In the genomic region with DNA sequence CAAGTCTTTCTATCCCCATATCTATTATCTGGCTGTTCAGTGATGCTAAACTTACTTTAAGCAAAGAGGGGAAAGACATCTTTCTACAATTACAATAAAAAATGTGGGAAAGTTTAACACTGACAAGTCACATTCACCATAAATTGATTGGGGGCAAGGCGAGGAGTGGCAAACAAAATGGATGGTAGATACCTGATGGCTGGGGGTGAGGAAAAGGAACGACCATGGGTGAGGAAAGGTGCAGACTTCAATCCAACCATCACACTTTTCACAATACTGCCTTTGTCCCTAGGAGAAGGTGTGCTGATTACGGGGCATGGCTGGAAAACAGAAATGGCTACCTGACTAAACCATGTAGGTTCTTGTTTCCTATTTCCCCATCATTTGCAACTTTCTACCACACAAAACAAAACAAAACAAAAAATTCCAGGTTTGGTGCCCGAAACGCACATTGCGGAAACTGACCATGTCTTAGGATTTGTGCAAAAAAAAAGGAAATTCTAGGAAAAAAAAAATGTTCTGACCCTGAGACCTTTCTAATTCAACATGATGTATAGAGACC, we compare ENCODE assay signal across 37 cellular contexts. TPM values are rescaled to one million over a fixed set of nuclear protein-coding genes. Genes with fewer than 3 reads are reported as not detected.
"Had no signal": no experiment of that assay in that cellular context is flagged by ENCODE, and none has a peak within 500 bp of the region (broad histone marks: within the 10 kb centered on the region; RNA-seq: fewer than 3 reads in every experiment).

No MANE protein-coding gene starts in this region.

- H3K4me3 Mint-ChIP-seq: activated CD4-positive, alpha-beta memory T cell treated with anti-CD3 and anti-CD28 coated beads for 36 hours; activated CD4-positive, alpha-beta T cell treated with anti-CD3 and anti-CD28 coated beads for 36 hours; activated CD4-positive, alpha-beta T cell treated with anti-CD3 and anti-CD28 coated beads, Interleukin-2, amount 10 ng/mL, durations not matched to agents 24 days and 14 days; activated CD8-positive, alpha-beta memory T cell treated with anti-CD3 and anti-CD28 coated beads, Interleukin-2, amount 10 ng/mL, durations not matched to agents 7 days and 5 days; activated CD8-positive, alpha-beta T cell treated with anti-CD3 and anti-CD28 coated beads, Interleukin-2, amount 10 ng/mL, durations not matched to agents 7 days and 5 days; activated naive CD4-positive, alpha-beta T cell treated with anti-CD3 and anti-CD28 coated beads for 36 hours; activated naive CD4-positive, alpha-beta T cell treated with anti-CD3 and anti-CD28 coated beads, Interleukin-2, amount 50 U/mL, for 24 hours; activated naive CD8-positive, alpha-beta T cell treated with anti-CD3 and anti-CD28 coated beads for 36 hours; activated naive CD8-positive, alpha-beta T cell treated with anti-CD3 and anti-CD28 coated beads, Interleukin-2, amount 50 U/mL, for 24 hours; activated T-helper 1 cell treated with anti-CD3 and anti-CD28 coated beads, Interleukin-12 subunit alpha, Interleukin-12 subunit beta, Interleukin-2, Interleukin-4 antibody, amounts not matched to agents 30 ng/mL and 10 ng/mL and 1 ng/mL, durations not matched to agents 14 hours and 24 hours and 36 hours; dendritic cell treated with granulocyte-macrophage colony-stimulating factor and Interleukin-4, amounts not matched to agents 40 ng/mL and 50 ng/mL, for 4 days; endodermal cell had no signal

- H3K9me3 Mint-ChIP-seq: activated CD4-positive, alpha-beta memory T cell treated with anti-CD3 and anti-CD28 coated beads for 36 hours; activated CD4-positive, alpha-beta T cell treated with anti-CD3 and anti-CD28 coated beads, Interleukin-2, amount 10 ng/mL, durations not matched to agents 24 days and 14 days; activated naive CD4-positive, alpha-beta T cell treated with anti-CD3 and anti-CD28 coated beads for 36 hours; activated naive CD4-positive, alpha-beta T cell treated with anti-CD3 and anti-CD28 coated beads, Interleukin-2, amount 50 U/mL, for 24 hours; activated naive CD8-positive, alpha-beta T cell treated with anti-CD3 and anti-CD28 coated beads for 36 hours; activated naive CD8-positive, alpha-beta T cell treated with anti-CD3 and anti-CD28 coated beads, Interleukin-2, amount 50 U/mL, for 24 hours; activated T-helper 1 cell treated with anti-CD3 and anti-CD28 coated beads, Interleukin-12 subunit alpha, Interleukin-12 subunit beta, Interleukin-2, Interleukin-4 antibody, amounts not matched to agents 30 ng/mL and 10 ng/mL and 1 ng/mL, durations not matched to agents 14 hours and 24 hours and 36 hours; activated T-helper 2 cell treated with anti-CD3 and anti-CD28 coated beads, Interferon-gamma antibody, Interleukin-2, Interleukin-4, amounts not matched to agents 10 μg/mL and 5 μg/mL and 100 μg/mL, durations not matched to agents 14 hours and 24 hours and 36 hours; dendritic cell treated with granulocyte-macrophage colony-stimulating factor and Interleukin-4, amounts not matched to agents 40 ng/mL and 50 ng/mL, for 4 days; endodermal cell had no signal

- H3K36me3 Mint-ChIP-seq: activated CD4-positive, alpha-beta memory T cell treated with anti-CD3 and anti-CD28 coated beads for 36 hours; activated CD8-positive, alpha-beta memory T cell treated with anti-CD3 and anti-CD28 coated beads, Interleukin-2, amount 10 ng/mL, durations not matched to agents 7 days and 5 days; activated naive CD4-positive, alpha-beta T cell treated with anti-CD3 and anti-CD28 coated beads, Interleukin-2, amount 50 U/mL, for 24 hours; activated naive CD8-positive, alpha-beta T cell treated with anti-CD3 and anti-CD28 coated beads for 36 hours had no signal

- H3K27ac ChIP-seq: adrenal gland, body of pancreas, breast epithelium, cardiac muscle cell, coronary artery, esophagus muscularis mucosa, foreskin keratinocyte, gastrocnemius medialis, heart left ventricle had no signal

- ATAC-seq: activated CD4-positive, alpha-beta T cell treated with anti-CD3 and anti-CD28 coated beads for 36 hours; activated CD8-positive, alpha-beta memory T cell treated with anti-CD3 and anti-CD28 coated beads, Interleukin-2, amount 10 ng/mL, durations not matched to agents 7 days and 5 days; activated CD8-positive, alpha-beta T cell treated with anti-CD3 and anti-CD28 coated beads, Interleukin-2, amount 10 ng/mL, durations not matched to agents 7 days and 5 days; body of pancreas; foreskin keratinocyte; gastrocnemius medialis; heart left ventricle had no signal

- DNase-seq: activated CD4-positive, alpha-beta memory T cell treated with anti-CD3 and anti-CD28 coated beads for 36 hours; activated CD4-positive, alpha-beta T cell treated with anti-CD3 and anti-CD28 coated beads for 36 hours; activated CD4-positive, alpha-beta T cell treated with anti-CD3 and anti-CD28 coated beads, Interleukin-2, amount 10 ng/mL, durations not matched to agents 24 days and 14 days; activated CD4-positive, CD25-positive, alpha-beta regulatory T cell; activated CD4-positive, CD25-positive, alpha-beta regulatory T cell treated with anti-CD3 and anti-CD28 coated beads, Interleukin-2, amount 50 U/mL, for 72 hours; activated CD8-positive, alpha-beta memory T cell treated with anti-CD3 and anti-CD28 coated beads, Interleukin-2, amount 10 ng/mL, durations not matched to agents 7 days and 5 days; activated CD8-positive, alpha-beta memory T cell treated with anti-CD3 and anti-CD28 coated beads, Interleukin-2, amount 50 U/mL, for 4 hours; activated CD8-positive, alpha-beta T cell treated with anti-CD3 and anti-CD28 coated beads, Interleukin-2, amount 10 ng/mL, durations not matched to agents 7 days and 5 days; activated effector memory CD4-positive, alpha-beta T cell treated with anti-CD3 and anti-CD28 coated beads, Interleukin-2, amount 50 U/mL, for 16 hours; activated naive CD4-positive, alpha-beta T cell treated with anti-CD3 and anti-CD28 coated beads for 36 hours; activated naive CD8-positive, alpha-beta T cell treated with anti-CD3 and anti-CD28 coated beads for 36 hours; activated naive CD8-positive, alpha-beta T cell treated with anti-CD3 and anti-CD28 coated beads, Interleukin-2, amount 50 U/mL, for 24 hours; activated T-cell treated with anti-CD3 and anti-CD28 coated beads, Interleukin-2, amount 50 U/mL, for 1 hour; activated T-cell treated with anti-CD3 and anti-CD28 coated beads, Interleukin-2, amount 50 U/mL, for 48 hours; adrenal gland; amygdala; aorta; body of pancreas; central memory CD4-positive, alpha-beta T cell; dorsolateral prefrontal cortex; effector memory CD4-positive, alpha-beta T cell; endodermal cell; foreskin keratinocyte; gastrocnemius medialis; glutamatergic neuron; heart left ventricle; T-helper 2 cell had no signal

- H3K27ac Mint-ChIP-seq: activated CD4-positive, alpha-beta memory T cell treated with anti-CD3 and anti-CD28 coated beads for 36 hours; activated CD4-positive, alpha-beta T cell treated with anti-CD3 and anti-CD28 coated beads for 36 hours; activated CD4-positive, alpha-beta T cell treated with anti-CD3 and anti-CD28 coated beads, Interleukin-2, amount 10 ng/mL, durations not matched to agents 24 days and 14 days; activated CD8-positive, alpha-beta memory T cell treated with anti-CD3 and anti-CD28 coated beads, Interleukin-2, amount 10 ng/mL, durations not matched to agents 7 days and 5 days; activated CD8-positive, alpha-beta T cell treated with anti-CD3 and anti-CD28 coated beads, Interleukin-2, amount 10 ng/mL, durations not matched to agents 7 days and 5 days; activated naive CD4-positive, alpha-beta T cell treated with anti-CD3 and anti-CD28 coated beads for 36 hours; activated naive CD4-positive, alpha-beta T cell treated with anti-CD3 and anti-CD28 coated beads, Interleukin-2, amount 50 U/mL, for 24 hours; activated naive CD8-positive, alpha-beta T cell treated with anti-CD3 and anti-CD28 coated beads for 36 hours; activated naive CD8-positive, alpha-beta T cell treated with anti-CD3 and anti-CD28 coated beads, Interleukin-2, amount 50 U/mL, for 24 hours; activated T-helper 1 cell treated with anti-CD3 and anti-CD28 coated beads, Interleukin-12 subunit alpha, Interleukin-12 subunit beta, Interleukin-2, Interleukin-4 antibody, amounts not matched to agents 30 ng/mL and 10 ng/mL and 1 ng/mL, durations not matched to agents 14 hours and 24 hours and 36 hours; activated T-helper 2 cell treated with anti-CD3 and anti-CD28 coated beads, Interferon-gamma antibody, Interleukin-2, Interleukin-4, amounts not matched to agents 10 μg/mL and 5 μg/mL and 100 μg/mL, durations not matched to agents 14 hours and 24 hours and 36 hours; dendritic cell treated with granulocyte-macrophage colony-stimulating factor and Interleukin-4, amounts not matched to agents 40 ng/mL and 50 ng/mL, for 4 days; endodermal cell had no signal

- H3K36me3 ChIP-seq: adrenal gland, breast epithelium, cardiac muscle cell, esophagus muscularis mucosa, gastrocnemius medialis, heart left ventricle had no signal

- H3K4me3 ChIP-seq: adrenal gland, body of pancreas, breast epithelium, cardiac muscle cell, coronary artery, esophagus muscularis mucosa, gastrocnemius medialis, heart left ventricle had no signal

- H3K9me3 ChIP-seq: adrenal gland, body of pancreas, breast epithelium, esophagus muscularis mucosa, gastrocnemius medialis, heart left ventricle had no signal

- H3K4me1 ChIP-seq: breast epithelium, foreskin keratinocyte had no signal

RNA-seq across cellular contexts. Expression of a gene that starts 3.8 kb away (rescaled TPM):
- total RNA-seq: activated CD4-positive, alpha-beta memory T cell treated with anti-CD3 and anti-CD28 coated beads for 36 hours; activated CD4-positive, alpha-beta T cell treated with anti-CD3 and anti-CD28 coated beads for 36 hours; activated CD4-positive, alpha-beta T cell treated with anti-CD3 and anti-CD28 coated beads, Interleukin-2, amount 10 ng/mL, durations not matched to agents 24 days and 14 days; activated CD8-positive, alpha-beta memory T cell treated with anti-CD3 and anti-CD28 coated beads for 36 hours; activated CD8-positive, alpha-beta memory T cell treated with anti-CD3 and anti-CD28 coated beads, Interleukin-2, amount 10 ng/mL, durations not matched to agents 7 days and 5 days; activated CD8-positive, alpha-beta T cell treated with anti-CD3 and anti-CD28 coated beads, Interleukin-2, amount 10 ng/mL, durations not matched to agents 7 days and 5 days; activated naive CD4-positive, alpha-beta T cell treated with anti-CD3 and anti-CD28 coated beads for 36 hours; activated naive CD8-positive, alpha-beta T cell treated with anti-CD3 and anti-CD28 coated beads for 36 hours; activated T-helper 1 cell treated with anti-CD3 and anti-CD28 coated beads, Interleukin-12 subunit alpha, Interleukin-12 subunit beta, Interleukin-2, Interleukin-4 antibody, amounts not matched to agents 30 ng/mL and 10 ng/mL and 1 ng/mL, durations not matched to agents 14 hours and 24 hours and 36 hours; activated T-helper 2 cell treated with anti-CD3 and anti-CD28 coated beads, Interferon-gamma antibody, Interleukin-2, Interleukin-4, amounts not matched to agents 10 μg/mL and 5 μg/mL and 100 μg/mL, durations not matched to agents 14 hours and 24 hours and 36 hours; foreskin keratinocyte; T-helper 1 cell treated with Interleukin-12 subunit alpha and Interleukin-12 subunit beta and Interleukin-4 antibody, amounts not matched to agents 30 ng/mL and 1 ng/mL, for 36 hours had no signal
- polyA plus RNA-seq: foreskin keratinocyte had no signal
